2 cellular contexts compared by ENCODE assay signal in the genomic region with DNA sequence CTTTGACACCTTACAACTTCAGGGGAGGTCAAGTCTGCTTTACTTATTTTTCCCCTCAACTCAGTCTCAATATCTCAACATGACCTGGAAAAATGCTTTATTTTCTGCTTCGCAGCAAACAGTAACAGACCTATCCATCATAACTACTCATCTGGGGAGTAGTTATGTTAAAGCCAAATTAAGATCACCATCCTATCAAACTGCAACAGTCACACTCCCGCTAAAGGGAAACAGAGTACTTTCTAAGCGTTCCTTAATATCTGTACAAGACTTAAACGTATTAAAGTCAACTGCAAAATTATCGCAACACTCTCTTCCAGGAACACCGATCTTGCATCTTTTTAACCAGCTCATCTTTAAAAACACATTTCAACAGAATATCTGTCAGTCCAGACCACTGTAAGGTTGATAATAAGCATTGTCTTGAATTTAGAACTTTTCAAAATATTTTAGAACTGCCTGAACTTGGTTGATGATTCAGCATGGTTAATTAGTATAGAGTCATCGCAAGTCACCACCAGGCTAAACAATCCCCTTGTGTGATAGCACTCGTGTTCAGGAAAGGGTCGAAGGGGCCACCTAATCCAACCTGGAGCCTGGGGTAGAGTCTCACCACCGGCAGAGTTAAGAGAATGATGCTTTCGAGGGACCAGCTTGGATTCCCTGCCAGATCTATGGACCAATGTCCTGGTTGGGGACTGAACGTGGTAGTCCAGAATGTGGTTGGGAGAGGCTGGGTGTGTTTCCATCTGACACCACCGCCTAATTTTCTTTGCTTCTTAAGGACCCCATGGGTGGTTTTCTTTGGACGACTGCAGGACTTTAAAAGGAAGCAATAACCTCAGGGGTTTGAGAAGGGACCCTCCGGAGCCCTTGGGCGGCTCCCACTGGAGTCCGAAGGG.
TF ChIP-seq lines count a peak whose summit lies in the region.

No MANE protein-coding gene starts in this region.

TF ChIP-seq in SK-N-SH treated with all-trans-retinoic acid at 6 μM for 48 hours, 23 proteins besides CTCF, POLR2A, EP300 and RAD21 (continued from another document):
- TF ChIP-seq, protein P1, sequence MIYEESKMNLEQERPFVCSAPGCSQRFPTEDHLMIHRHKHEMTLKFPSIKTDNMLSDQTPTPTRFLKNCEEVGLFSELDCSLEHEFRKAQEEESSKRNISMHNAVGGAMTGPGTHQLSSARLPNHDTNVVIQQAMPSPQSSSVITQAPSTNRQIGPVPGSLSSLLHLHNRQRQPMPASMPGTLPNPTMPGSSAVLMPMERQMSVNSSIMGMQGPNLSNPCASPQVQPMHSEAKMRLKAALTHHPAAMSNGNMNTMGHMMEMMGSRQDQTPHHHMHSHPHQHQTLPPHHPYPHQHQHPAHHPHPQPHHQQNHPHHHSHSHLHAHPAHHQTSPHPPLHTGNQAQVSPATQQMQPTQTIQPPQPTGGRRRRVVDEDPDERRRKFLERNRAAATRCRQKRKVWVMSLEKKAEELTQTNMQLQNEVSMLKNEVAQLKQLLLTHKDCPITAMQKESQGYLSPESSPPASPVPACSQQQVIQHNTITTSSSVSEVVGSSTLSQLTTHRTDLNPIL (CRISPR knock-in tag; IDR thresholded peaks at IDR 0.05; ENCODE audit: low read depth) = no peak
- TF ChIP-seq, protein P2, sequence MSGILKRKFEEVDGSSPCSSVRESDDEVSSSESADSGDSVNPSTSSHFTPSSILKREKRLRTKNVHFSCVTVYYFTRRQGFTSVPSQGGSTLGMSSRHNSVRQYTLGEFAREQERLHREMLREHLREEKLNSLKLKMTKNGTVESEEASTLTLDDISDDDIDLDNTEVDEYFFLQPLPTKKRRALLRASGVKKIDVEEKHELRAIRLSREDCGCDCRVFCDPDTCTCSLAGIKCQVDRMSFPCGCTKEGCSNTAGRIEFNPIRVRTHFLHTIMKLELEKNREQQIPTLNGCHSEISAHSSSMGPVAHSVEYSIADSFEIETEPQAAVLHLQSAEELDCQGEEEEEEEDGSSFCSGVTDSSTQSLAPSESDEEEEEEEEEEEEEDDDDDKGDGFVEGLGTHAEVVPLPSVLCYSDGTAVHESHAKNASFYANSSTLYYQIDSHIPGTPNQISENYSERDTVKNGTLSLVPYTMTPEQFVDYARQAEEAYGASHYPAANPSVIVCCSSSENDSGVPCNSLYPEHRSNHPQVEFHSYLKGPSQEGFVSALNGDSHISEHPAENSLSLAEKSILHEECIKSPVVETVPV (CRISPR knock-in tag; IDR thresholded peaks at IDR 0.05) = no peak

TF ChIP-seq in K562, 482 proteins besides CTCF, POLR2A, EP300 and RAD21 (continued from another document):
- TF ChIP-seq, protein P3, sequence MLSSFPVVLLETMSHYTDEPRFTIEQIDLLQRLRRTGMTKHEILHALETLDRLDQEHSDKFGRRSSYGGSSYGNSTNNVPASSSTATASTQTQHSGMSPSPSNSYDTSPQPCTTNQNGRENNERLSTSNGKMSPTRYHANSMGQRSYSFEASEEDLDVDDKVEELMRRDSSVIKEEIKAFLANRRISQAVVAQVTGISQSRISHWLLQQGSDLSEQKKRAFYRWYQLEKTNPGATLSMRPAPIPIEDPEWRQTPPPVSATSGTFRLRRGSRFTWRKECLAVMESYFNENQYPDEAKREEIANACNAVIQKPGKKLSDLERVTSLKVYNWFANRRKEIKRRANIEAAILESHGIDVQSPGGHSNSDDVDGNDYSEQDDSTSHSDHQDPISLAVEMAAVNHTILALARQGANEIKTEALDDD (IDR thresholded peaks at IDR 0.05) = peak; percentile 94
